Comparison of ENCODE assay signal across 19 cellular contexts in the genomic region with DNA sequence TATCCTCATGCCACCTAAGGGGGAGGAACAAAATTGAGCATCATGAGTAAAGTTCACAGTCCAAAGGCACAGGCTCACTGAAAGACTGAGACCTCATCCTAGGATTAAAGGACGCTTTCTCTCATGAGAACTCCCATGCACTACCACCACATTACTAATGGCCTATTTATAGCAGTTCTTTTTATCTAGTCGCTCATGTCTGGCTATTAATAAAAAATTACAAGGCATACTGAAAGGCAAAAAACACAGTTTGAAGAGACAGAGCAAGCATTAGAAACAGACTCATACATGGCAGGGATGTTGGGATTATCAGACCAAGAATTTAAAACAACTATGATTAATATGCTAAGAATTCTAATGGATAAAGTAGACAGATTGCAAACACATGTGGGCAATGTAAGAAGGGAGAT. TPM values are rescaled to one million over a fixed set of nuclear protein-coding genes. Genes with fewer than 3 reads are reported as not detected.
DNase-seq lines count a peak whose midpoint lies in the region; ATAC-seq and TF ChIP-seq lines count a peak whose summit lies in the region.
"Had no signal": no experiment of that assay in that cellular context is flagged by ENCODE, and none has a peak within 500 bp of the region (broad histone marks: within the 10 kb centered on the region; RNA-seq: fewer than 3 reads in every experiment).

No MANE protein-coding gene starts in this region.

- WGBS in SK-N-SH (ENCODE audit: low lambda C conversion rate), result 26% methylated on average over 2 of the region's 2 CpGs
- WGBS in psoas muscle, 3 donors, result 35 to 57% (median 39%) methylated on average over 2 of the region's 2 CpGs
- 82 to 97% (median 89%) methylated on average over 2 of the region's 2 CpGs for WGBS in spleen, 5 donors

- no peaks in the 10 kb centered on the region for H3K9me2 ChIP-seq in SK-N-SH

- H3K79me2 ChIP-seq in SK-N-SH (ENCODE audit: insufficient read depth), result no peaks in the 10 kb centered on the region

- H4K20me1 ChIP-seq in SK-N-SH (ENCODE audit: insufficient read depth), result no peaks in the 10 kb centered on the region

- H3K4me3 ChIP-seq in SK-N-SH (ENCODE audit: low read depth in 2 of 2, low read length in 1 of 2) (no peak overlapping the region), fibroblast of the aortic adventitia (ENCODE audit: low read depth, low read length) (no peak overlapping the region), psoas muscle (no peak overlapping the region), spleen (no peak overlapping the region)
- H3K4me3 ChIP-seq: MG63, SJSA1 had no signal

- POLR2A ChIA-PET in SK-N-SH (lab: Yijun Ruan, JAX), result no interaction called here

- no peaks in the 10 kb centered on the region for H3K4me1 ChIP-seq in SK-N-SH (ENCODE audit: control insufficient read depth in 1 of 2, insufficient read depth in 2 of 2, low read depth in 1 of 2, low read length in 1 of 2)
- peaks cover 4% of the 10 kb centered on the region for H3K4me1 ChIP-seq in psoas muscle
- H3K4me1 ChIP-seq in spleen, result no peaks in the 10 kb centered on the region
- H3K4me1 ChIP-seq: SJSA1 had no signal

- intact Hi-C loops in psoas muscle (cut with DNase I), result no loop called here
- intact Hi-C loops in left colon (cut with DNase I, micrococcal nuclease), result no loop called here
- intact Hi-C loops in spleen (cut with DNase I; ENCODE audit: low total_unique reads), result no loop called here

- H3K4me2 ChIP-seq in SK-N-SH, result no peak overlapping the region

- DNase-seq in ELR (ENCODE audit: low read depth) (peak; percentile 15), SK-N-SH (no peak), fibroblast of the aortic adventitia (ENCODE audit: low read depth) (peak; percentile 46), psoas muscle (no peak), left colon (no peak), LoVo (ENCODE audit: low spot score) (no peak), spleen (no peak), RKO (ENCODE audit: low spot score) (no peak)
- DNase-seq: DND-41; H7; KBM-7; MG63; NCI-H1092 treated with DMSO at 0.1 percent for 48 hours; NCI-H187; NCI-H69; NK-92 treated with Interleukin-12 subunit alpha and Interleukin-12 subunit beta, amount 100 ng/mL, for 24 hours; OCI-M1 had no signal

- CTCF ChIA-PET in SK-N-SH (lab: Yijun Ruan, JAX), result interaction anchor here (1.4 to 3.1 kb wide), 3 partner anchors 8 to 323 kb away, joined by 4 to 19 read pairs (median 7); no protein-coding TSS in a partner anchor

- H2AFZ ChIP-seq in SK-N-SH (ENCODE audit: low read depth), result no peak overlapping the region

- TF ChIP-seq RAD21 in SK-N-SH (IDR thresholded peaks at IDR 0.05; ENCODE audit: low read length), result no peak

- no peaks in the 10 kb centered on the region for H3K27me3 ChIP-seq in SK-N-SH (ENCODE audit: insufficient read depth)
- H3K27me3 ChIP-seq in psoas muscle (ENCODE audit: insufficient read depth in 3 of 3, low read length in 2 of 3), result no peaks in the 10 kb centered on the region
- no peaks in the 10 kb centered on the region for H3K27me3 ChIP-seq in spleen (replicated peaks in 1 of 7)
- H3K27me3 ChIP-seq: MG63, SJSA1 had no signal

- no peak overlapping the region for H3K27ac ChIP-seq in SK-N-SH (ENCODE audit: low read depth in 2 of 2, low read length in 1 of 2)
- peak overlapping the region; percentile 50 for H3K27ac ChIP-seq in psoas muscle
- H3K27ac ChIP-seq in spleen, result no peak overlapping the region
- H3K27ac ChIP-seq: SJSA1 had no signal

- TF ChIP-seq CTCF in SK-N-SH (IDR thresholded peaks at IDR 0.05), result no peak
- no peak for TF ChIP-seq CTCF in fibroblast of the aortic adventitia (IDR thresholded peaks at IDR 0.05; ENCODE audit: insufficient read depth, low read length)
- no peak for TF ChIP-seq CTCF in psoas muscle (IDR thresholded peaks at IDR 0.05)
- no peak for TF ChIP-seq CTCF in spleen (IDR thresholded peaks at IDR 0.05 in 8 of 11, conservative IDR thresholded peaks at IDR 0.05 in 3 of 11)

- no peak for TF ChIP-seq POLR2A in spleen (IDR thresholded peaks at IDR 0.05)

- no peak overlapping the region for H3K9ac ChIP-seq in SK-N-SH

- H3K9me3 ChIP-seq in SK-N-SH (peaks cover 13% of the 10 kb centered on the region; the same call in 1 of the 2 replicates), psoas muscle (peaks cover 8% of the 10 kb centered on the region), spleen (peaks cover 0 to 20% (median 14%) of the 10 kb centered on the region in 8 donors)
- H3K9me3 ChIP-seq: SJSA1 had no signal

- no peak for TF ChIP-seq EP300 in SK-N-SH (IDR thresholded peaks at IDR 0.05; ENCODE audit: borderline replicate concordance in 1 of 2, low read depth in 1 of 2, low read length in 1 of 2)

- ATAC-seq in psoas muscle (peak; percentile 48 to 95 (median 90)), left colon (no peak)
- ATAC-seq: CD8-positive, alpha-beta T cell had no signal

- H3K36me3 ChIP-seq in SK-N-SH (replicated peaks in 1 of 2; ENCODE audit: control insufficient read depth in 1 of 2, insufficient read depth in 2 of 2, low read length in 1 of 2), result no peaks in the 10 kb centered on the region
- no peaks in the 10 kb centered on the region for H3K36me3 ChIP-seq in psoas muscle (ENCODE audit: insufficient read depth in 1 of 2, low read depth in 1 of 2)
- H3K36me3 ChIP-seq in spleen, result no peaks in the 10 kb centered on the region
- H3K36me3 ChIP-seq: MG63, SJSA1 had no signal

- peaks cover 10% of the 10 kb centered on the region for H3F3A ChIP-seq in SK-N-SH (replicated peaks; ENCODE audit: insufficient read depth)

TF ChIP-seq in SK-N-SH, 30 proteins besides CTCF, POLR2A, EP300 and RAD21:
- TF ChIP-seq TCF12 (IDR thresholded peaks at IDR 0.05) (peak; percentile 60), TEAD4 (IDR thresholded peaks at IDR 0.05; ENCODE audit: borderline replicate concordance, insufficient read depth) (no peak)

RNA-seq across cellular contexts. Expression of a gene that starts 46.0 kb away (rescaled TPM):
- polyA plus RNA-seq in SK-N-SH (2012; rRNA removed) (23.1 and 30.3 TPM in 2 replicates), psoas muscle (10 to 100 TPM; 10.9 to 17.1 (median 12.1) TPM), spleen (10 to 100 TPM; 18.0 to 25.1 (median 20.0) TPM)
- polyA plus RNA-seq in SK-N-SH (2012; cell fraction: cytosol; rRNA removed), result 21.2 and 24.2 TPM in 2 replicates
- polyA plus RNA-seq in SK-N-SH (2012; cell fraction: nucleus; rRNA removed), result 52.2 and 80.8 TPM in 2 replicates
- total RNA-seq in fibroblast of the aortic adventitia (ENCODE audit: low replicate concordance) (67.3 and 77.8 TPM in 2 replicates), psoas muscle (10 to 100 TPM; 21.0 to 25.5 (median 22.6) TPM), left colon (10 to 100 TPM; 48.9 to 50.9 TPM), spleen (100 to 1,000 TPM in 2 of 7 donors, 10 to 100 TPM in 5; 61.2 to 125 (median 88.2) TPM)

Comparison
In these comparisons a context has a peak if more than half of its experiments do, and no peak if none do; other contexts are left out.
1. DNase-seq: peak in ELR (single experiment) and fibroblast of the aortic adventitia (single experiment); none in SK-N-SH (single experiment), psoas muscle (0 of 2), left colon (0 of 2), LoVo (single experiment), spleen (single experiment) and RKO (single experiment).